In genomic region chr2:86807121-86807461, GRCh38 we compare ENCODE assay signal across 8 cellular contexts. TPM values are rescaled to one million over a fixed set of nuclear protein-coding genes. Genes with fewer than 3 reads are reported as not detected.
DNase-seq lines count a peak whose midpoint lies in the region; ATAC-seq and TF ChIP-seq lines count a peak whose summit lies in the region.

No MANE protein-coding gene starts in this region.

- peak overlapping the region; percentile 82 for H2AFZ ChIP-seq in parathyroid adenoma

- H3K4me1 ChIP-seq in Caco-2 (no peaks in the 10 kb centered on the region), Panc1 (ENCODE audit: control insufficient read depth, insufficient read depth, low read length) (0 out of 2 replicates have a peak, but pooled peaks cover 4% of the 10 kb centered on the region), parathyroid adenoma (no peaks in the 10 kb centered on the region)

- H3K9me3 ChIP-seq in Caco-2 (no peaks in the 10 kb centered on the region), Panc1 (ENCODE audit: control insufficient read depth, insufficient read depth, low read depth, low read length) (no peaks in the 10 kb centered on the region), parathyroid adenoma (ENCODE audit: control insufficient read depth, low read length) (no peaks in the 10 kb centered on the region)

- H3K79me2 ChIP-seq in parathyroid adenoma = no peaks in the 10 kb centered on the region

- CTCF ChIA-PET in Caco-2 (lab: Charles Lee) = interaction anchor here (0.9 to 1.3 kb wide), 3 partner anchors 17 to 1507 kb away, joined by 3 to 5 read pairs (median 5); no protein-coding TSS in a partner anchor
- CTCF ChIA-PET in Panc1 (lab: Charles Lee) = interaction anchor here (1.1 kb wide), 1 partner anchor 410 kb away, joined by 3 read pairs; no protein-coding TSS in a partner anchor

- in situ Hi-C loops in Panc1 (cut with HindIII; ENCODE audit: low pct_unique_long_range_greater_than_20kb, low sequenced_read_pairs) = no loop called here

- H3K27ac ChIP-seq in Panc1 (ENCODE audit: low read length) (peak overlapping the region; percentile 68), parathyroid adenoma (no peak overlapping the region)

- POLR2A ChIA-PET in Caco-2 (lab: Charles Lee) (interaction anchor here (0.6 kb wide), 1 partner anchor 15 kb away, joined by 4 read pairs; no protein-coding TSS in a partner anchor), Panc1 (lab: Charles Lee) (no interaction called here)

- no peak for ATAC-seq in Panc1
- no peak for ATAC-seq in HG03439 (IDR thresholded peaks at IDR 0.05; ENCODE audit: unreplicated experiment)

- H3K36me3 ChIP-seq in Caco-2 (ENCODE audit: control insufficient read depth, insufficient read depth, low read length) (no peaks in the 10 kb centered on the region), Panc1 (ENCODE audit: control insufficient read depth, insufficient read depth, low read length) (no peaks in the 10 kb centered on the region), parathyroid adenoma (ENCODE audit: control insufficient read depth, insufficient read depth, low read length) (no peaks in the 10 kb centered on the region)

- peaks cover 19% of the 10 kb centered on the region for H3K36me3 Mint-ChIP-seq in Caco-2 (ENCODE audit: insufficient read depth, unreplicated experiment)

- TF ChIP-seq CTCF in Caco-2 (IDR thresholded peaks at IDR 0.05; ENCODE audit: insufficient read depth in 1 of 2, low read depth in 1 of 2, low read length in 1 of 2, severe bottlenecking in 1 of 2, unreplicated experiment in 1 of 2) (no peak), Panc1 (IDR thresholded peaks at IDR 0.05) (no peak), epithelial cell of esophagus (IDR thresholded peaks at IDR 0.05; ENCODE audit: insufficient read depth, low read depth, low read length, missing control alignments) (no peak), parathyroid adenoma (IDR thresholded peaks at IDR 0.05) (no peak)

- peak overlapping the region; percentile 28 for H3K27ac Mint-ChIP-seq in Caco-2 (ENCODE audit: unreplicated experiment)

- H3K9ac ChIP-seq in parathyroid adenoma = no peak overlapping the region

- peak overlapping the region; percentile 97 for H3K4me2 ChIP-seq in parathyroid adenoma (ENCODE audit: low read length)

- H3K9me3 Mint-ChIP-seq in Caco-2 (ENCODE audit: unreplicated experiment) = no peaks in the 10 kb centered on the region

- no peak for DNase-seq in Caco-2
- DNase-seq in Panc1 (ENCODE audit: low read depth, low spot score) = no peak
- DNase-seq in epithelial cell of esophagus (ENCODE audit: low read depth) = no peak
- no peak for DNase-seq in NCI-H82 treated with DMSO at 0.1 percent for 48 hours (lab: John Stamatoyannopoulos, UW; ENCODE audit: unreplicated experiment)
- DNase-seq in central memory CD4-positive, alpha-beta T cell = no peak
- DNase-seq in NCI-H2029 (lab: John Stamatoyannopoulos, UW) = no peak

- H3K4me3 Mint-ChIP-seq in Caco-2 (ENCODE audit: unreplicated experiment) = peak overlapping the region; percentile 77

- H3K27me3 ChIP-seq in Caco-2 (replicated peaks; ENCODE audit: control insufficient read depth, insufficient read depth, low read length) (no peaks in the 10 kb centered on the region), Panc1 (ENCODE audit: control insufficient read depth, insufficient read depth, low read length) (no peaks in the 10 kb centered on the region), parathyroid adenoma (ENCODE audit: control insufficient read depth, insufficient read depth, low read length) (no peaks in the 10 kb centered on the region)

- no peaks in the 10 kb centered on the region for H3K4me1 Mint-ChIP-seq in Caco-2 (ENCODE audit: low read depth, unreplicated experiment)

- H3K27me3 Mint-ChIP-seq in Caco-2 (ENCODE audit: insufficient read depth, unreplicated experiment) = no peaks in the 10 kb centered on the region

- TSS peak; percentile 80 for BruUV-seq in Caco-2 (replicated peaks; lab: Mats Ljungman, UMichigan)
- no TSS peak for BruUV-seq in Panc1 (replicated peaks; lab: Mats Ljungman, UMichigan)

- intact Hi-C loops in Caco-2 (cut with micrococcal nuclease; ENCODE audit: unreplicated experiment) = loop anchor here (1.0 kb wide), 1 partner anchor 43 kb away; no protein-coding TSS in a partner anchor
- intact Hi-C loops in Panc1 (cut with micrococcal nuclease; ENCODE audit: unreplicated experiment) = no loop called here

- H3K4me3 ChIP-seq in Caco-2 (ENCODE audit: low read depth, low read length) (peak overlapping the region; percentile 77), Panc1 (ENCODE audit: low read depth in 2 of 2, low read length in 2 of 2) (peak overlapping the region; percentile 63 to 69), epithelial cell of esophagus (ENCODE audit: low read length) (peak overlapping the region; percentile 64), parathyroid adenoma (ENCODE audit: low read depth, low read length) (peak overlapping the region; percentile 65)

RNA-seq across cellular contexts. Expression of gene CD8A, which starts 16.4 kb away (rescaled TPM):
- 1.5 and 1.6 TPM in 2 replicates for total RNA-seq in Caco-2 (2022)
- 0.41 TPM for total RNA-seq in Panc1 (2021; ENCODE audit: unreplicated experiment)
- polyA plus RNA-seq in Panc1 (2012; ENCODE audit: insufficient read length) = 0.57 TPM

RNA-seq across cellular contexts. Expression of gene CD8B, which starts 54.6 kb away (rescaled TPM):
- total RNA-seq in Caco-2 (2022) (9.1 and 10.0 TPM in 2 replicates), Panc1 (2021; ENCODE audit: unreplicated experiment) (not detected)
- polyA plus RNA-seq in Panc1 (2012; ENCODE audit: insufficient read length) = not detected
